In genomic region chr2:98372121-98372520, GRCh38 we compare ENCODE assay signal across 21 cellular contexts. TPM values are rescaled to one million over a fixed set of nuclear protein-coding genes. Genes with fewer than 3 reads are reported as not detected.
DNase-seq lines count a peak whose midpoint lies in the region; ATAC-seq and TF ChIP-seq lines count a peak whose summit lies in the region.
"Had no signal": no experiment of that assay in that cellular context is flagged by ENCODE, and none has a peak within 500 bp of the region (broad histone marks: within the 10 kb centered on the region; RNA-seq: fewer than 3 reads in every experiment).

No MANE protein-coding gene starts in this region.

- no peak overlapping the region for H2BK120ac ChIP-seq in neuronal stem cell (ENCODE audit: low read depth, low read length)

- no peak overlapping the region for H3K4me3 Mint-ChIP-seq in endodermal cell
- H3K4me3 Mint-ChIP-seq: CD4-positive, CD25-positive, alpha-beta regulatory T cell; HFFc6 had no signal

- H3K4ac ChIP-seq in neuronal stem cell (ENCODE audit: low read length): no peak overlapping the region

- no peak for ATAC-seq in left lobe of liver
- ATAC-seq in GM18517 (IDR thresholded peaks at IDR 0.05; ENCODE audit: unreplicated experiment): no peak
- ATAC-seq: HCT116 had no signal

- H3K27ac ChIP-seq in endodermal cell (ENCODE audit: low read depth, low read length) (no peak overlapping the region), neuronal stem cell (replicated peaks; ENCODE audit: low read length) (no peak overlapping the region)

- no peak overlapping the region for H4K8ac ChIP-seq in neuronal stem cell (ENCODE audit: low read depth, low read length)

- peaks cover 17% of the 10 kb centered on the region for H3K9me3 Mint-ChIP-seq in endodermal cell

- H2BK5ac ChIP-seq in neuronal stem cell (ENCODE audit: low read length): no peak overlapping the region

- H3K79me1 ChIP-seq in neuronal stem cell (ENCODE audit: low read depth, low read length): no peaks in the 10 kb centered on the region

- H3K9me3 ChIP-seq in endodermal cell (ENCODE audit: control insufficient read depth, low read length) (peaks cover 21% of the 10 kb centered on the region), neuronal stem cell (replicated peaks in 1 of 2; ENCODE audit: control insufficient read depth in 2 of 2, insufficient read depth in 1 of 2, low read depth in 1 of 2, low read length in 2 of 2) (peaks cover 2 to 4% of the 10 kb centered on the region in 2 donors)
- H3K9me3 ChIP-seq: BE2C had no signal

- no peak overlapping the region for H3K4me2 ChIP-seq in neuronal stem cell (ENCODE audit: insufficient read depth, low read length, poor library complexity, severe bottlenecking)

- peaks cover 10% of the 10 kb centered on the region for H3K27me3 Mint-ChIP-seq in endodermal cell (ENCODE audit: insufficient read depth)

- peaks cover 41% of the 10 kb centered on the region for H3K4me1 ChIP-seq in endodermal cell (ENCODE audit: control insufficient read depth, insufficient read depth, low read length)
- H3K4me1 ChIP-seq in neuronal stem cell (ENCODE audit: control insufficient read depth in 2 of 2, insufficient read depth in 1 of 2, low read depth in 1 of 2, low read length in 2 of 2): peaks cover 0 to 5% of the 10 kb centered on the region in 2 donors
- H3K4me1 ChIP-seq: BE2C had no signal

- no peaks in the 10 kb centered on the region for H3K36me3 ChIP-seq in endodermal cell (ENCODE audit: control insufficient read depth, insufficient read depth, low read length)
- H3K36me3 ChIP-seq in neuronal stem cell (replicated peaks in 1 of 2; ENCODE audit: control insufficient read depth in 2 of 2, insufficient read depth in 2 of 2, low read length in 2 of 2): no peaks in the 10 kb centered on the region
- H3K36me3 ChIP-seq: BE2C had no signal

- H2BK15ac ChIP-seq in neuronal stem cell (ENCODE audit: low read length): no peak overlapping the region

- H2BK12ac ChIP-seq in neuronal stem cell (ENCODE audit: low read length): no peak overlapping the region

- no peak overlapping the region for H2AFZ ChIP-seq in neuronal stem cell (ENCODE audit: low read length)

- no peak overlapping the region for H2AK5ac ChIP-seq in neuronal stem cell (ENCODE audit: low read depth, low read length)

- no peak overlapping the region for H3K14ac ChIP-seq in neuronal stem cell (ENCODE audit: low read length)

- H3K27me3 ChIP-seq in endodermal cell (ENCODE audit: control insufficient read depth, insufficient read depth, low read length, poor library complexity, severe bottlenecking): no peaks in the 10 kb centered on the region
- peaks cover 0 to 4% (median 0%) of the 10 kb centered on the region in 3 experiments for H3K27me3 ChIP-seq in neuronal stem cell (ENCODE audit: control insufficient read depth in 3 of 3, insufficient read depth in 3 of 3, low read depth in 1 of 3, low read length in 3 of 3)
- H3K27me3 ChIP-seq: BE2C had no signal

- H3K27ac Mint-ChIP-seq in endodermal cell: no peak overlapping the region
- H3K27ac Mint-ChIP-seq: CD4-positive, CD25-positive, alpha-beta regulatory T cell; CD8-positive, alpha-beta memory T cell; HFFc6 had no signal

- H3K9ac ChIP-seq in endodermal cell (ENCODE audit: extremely low read depth, low read length, poor library complexity, severe bottlenecking) (no peak overlapping the region), neuronal stem cell (ENCODE audit: low read depth, low read length, poor library complexity) (no peak overlapping the region)

- no peak overlapping the region for H4K91ac ChIP-seq in neuronal stem cell (ENCODE audit: low read depth, low read length, poor library complexity)

- DNase-seq in endodermal cell: peak; percentile 70
- DNase-seq in left lobe of liver (ENCODE audit: low spot score): peak; percentile 21
- no peak for DNase-seq in neuronal stem cell (ENCODE audit: low spot score)
- no peak for DNase-seq in activated CD4-positive, alpha-beta T cell treated with anti-CD3 and anti-CD28 coated beads for 48 hours
- DNase-seq in NCI-H1417 (lab: John Stamatoyannopoulos, UW): no peak
- DNase-seq: ACHN; BE2C; C1 segment of cervical spinal cord; CD4-positive, CD25-positive, alpha-beta regulatory T cell; CD8-positive, alpha-beta memory T cell; COR-L47; DMS 273 treated with DMSO at 0.1 percent for 48 hours; DMS53; DND-41; EL; GOT3; H7; HFFc6; IMR-90 had no signal

- H3K18ac ChIP-seq in neuronal stem cell (ENCODE audit: low read length): peak overlapping the region; percentile 25

- H3K4me1 Mint-ChIP-seq in endodermal cell: peaks cover 35% of the 10 kb centered on the region
- H3K4me1 Mint-ChIP-seq: CD4-positive, CD25-positive, alpha-beta regulatory T cell; CD8-positive, alpha-beta memory T cell had no signal

- no peaks in the 10 kb centered on the region for H3K36me3 Mint-ChIP-seq in endodermal cell (ENCODE audit: low read depth)
- H3K36me3 Mint-ChIP-seq: CD4-positive, CD25-positive, alpha-beta regulatory T cell had no signal

- no peak overlapping the region for H3K23ac ChIP-seq in neuronal stem cell (ENCODE audit: low read depth, low read length, poor library complexity)

- WGBS in endodermal cell (ENCODE audit: insufficient coverage in 1 of 2, insufficient read length in 1 of 2), 2 experiments: 69 to 85% methylated on average over 2 to 4 of the region's 4 CpGs
- WGBS in neuronal stem cell (ENCODE audit: extremely low coverage in 2 of 2, insufficient read length in 2 of 2, insufficient replicate concordance in 1 of 2), 2 donors: no CpG with 5 or more reads among the region's 4 CpGs

- no peak for TF ChIP-seq CTCF in endodermal cell (conservative IDR thresholded peaks at IDR 0.05)

- H3K4me3 ChIP-seq in endodermal cell (ENCODE audit: low read length) (no peak overlapping the region), neuronal stem cell (ENCODE audit: low read length in 2 of 2) (no peak overlapping the region)

RNA-seq across cellular contexts. Expression of gene CNGA3, which starts 25.9 kb away (rescaled TPM):
- total RNA-seq in endodermal cell: under 1 TPM in 1 of 2 donors, not detected in 1; 0.33 TPM
- polyA plus RNA-seq in endodermal cell (2013, experiment 1 of 2): 1.3 TPM
- polyA plus RNA-seq in endodermal cell (2013, experiment 2 of 2): 1.4 TPM
- not detected for total RNA-seq in left lobe of liver
- polyA plus RNA-seq in neuronal stem cell (2013, experiment 1 of 2): not detected
- not detected for polyA plus RNA-seq in neuronal stem cell (2013, experiment 2 of 2)
- total RNA-seq: CD4-positive, CD25-positive, alpha-beta regulatory T cell; CD8-positive, alpha-beta memory T cell had no signal
- polyA plus RNA-seq: CD4-positive, CD25-positive, alpha-beta regulatory T cell; CD8-positive, alpha-beta memory T cell; IMR-90 had no signal

Comparison
In these comparisons a context has a peak if more than half of its experiments do, and no peak if none do; other contexts are left out.
1. DNase-seq: peak in endodermal cell (single experiment) and left lobe of liver (single experiment); none in neuronal stem cell (single experiment), activated CD4-positive, alpha-beta T cell treated with anti-CD3 and anti-CD28 coated beads for 48 hours (single experiment) and NCI-H1417 (0 of 3).